In genomic region chr4:70399319-70399718, GRCh38 we compare ENCODE assay signal across 18 cellular contexts. TPM values are rescaled to one million over a fixed set of nuclear protein-coding genes. Genes with fewer than 3 reads are reported as not detected.
DNase-seq lines count a peak whose midpoint lies in the region; ATAC-seq, FAIRE-seq and TF ChIP-seq lines count a peak whose summit lies in the region.
"Had no signal": no experiment of that assay in that cellular context is flagged by ENCODE, and none has a peak within 500 bp of the region (broad histone marks: within the 10 kb centered on the region; RNA-seq: fewer than 3 reads in every experiment).

No MANE protein-coding gene starts in this region.

- ATAC-seq in HG03097 (IDR thresholded peaks at IDR 0.05; ENCODE audit: low FRiP score, unreplicated experiment) (peak; percentile 85), RWPE2 (ENCODE audit: low read depth) (0 out of 3 replicates have a peak, but pooled peaks have one; percentile 58), HG02763 (IDR thresholded peaks at IDR 0.05; ENCODE audit: unreplicated experiment) (no peak)
- ATAC-seq: A549 had no signal

- no peak for TF ChIP-seq CTCF in RWPE2 (IDR thresholded peaks at IDR 0.05; ENCODE audit: poor library complexity, severe bottlenecking)

- H3K4me1 ChIP-seq in RWPE2 (ENCODE audit: insufficient read depth, poor library complexity, severe bottlenecking) = no peaks in the 10 kb centered on the region
- H3K4me1 ChIP-seq: A549 had no signal

- H3K27me3 ChIP-seq in RWPE2 (ENCODE audit: insufficient read depth, poor library complexity, severe bottlenecking) = no peaks in the 10 kb centered on the region

- DNase-seq in Caki2 (ENCODE audit: low read depth) (peak; percentile 10), GM19239 (ENCODE audit: insufficient read length, low spot score) (no peak), RWPE2 (ENCODE audit: low spot score) (no peak), NCI-H2029 (lab: John Stamatoyannopoulos, UW) (no peak), NCI-H510A (lab: John Stamatoyannopoulos, UW) (no peak), ecto neural progenitor cell (ENCODE audit: low spot score) (no peak)
- DNase-seq: CD4-positive, CD25-positive, alpha-beta regulatory T cell; Kasumi-1; mesenchymal stem cell; NCI-H187; NCI-H524 treated with DMSO at 0.1 percent for 48 hours; stimulated activated naive CD4-positive, alpha-beta T cell treated with Interleukin-2 at 50 U/mL for 16 hours had no signal

- no peak overlapping the region for H3K4me3 ChIP-seq in RWPE2 (ENCODE audit: severe bottlenecking)
- H3K4me3 ChIP-seq: A549 had no signal

- in situ Hi-C loops in Caki2 (cut with HindIII; ENCODE audit: low pct_unique_long_range_greater_than_20kb, low sequenced_read_pairs) = no loop called here

- H3K9me3 ChIP-seq in RWPE2 (ENCODE audit: severe bottlenecking) = no peaks in the 10 kb centered on the region
- H3K9me3 ChIP-seq: A549 had no signal

- no peak overlapping the region for H3K27ac ChIP-seq in RWPE2 (ENCODE audit: poor library complexity, severe bottlenecking)
- H3K27ac ChIP-seq: A549 had no signal

- no peaks in the 10 kb centered on the region for H3K36me3 ChIP-seq in RWPE2 (ENCODE audit: low read depth)

- peak; percentile 4 for FAIRE-seq in GM19239 (lab: Jason Lieb, UNC)
- FAIRE-seq: A549, H1 had no signal

RNA-seq across cellular contexts. Expression of gene OPRPN, which starts 1.6 kb away (rescaled TPM):
- not detected in 2 replicates for total RNA-seq in Caki2 (2014; rRNA removed; shearing (Covaris generic); ENCODE audit: low replicate concordance)
- total RNA-seq: CD4-positive, CD25-positive, alpha-beta regulatory T cell; chondrocyte; H1; pulmonary artery endothelial cell had no signal

RNA-seq across cellular contexts. Expression of gene SMR3B, which starts 16.4 kb away (rescaled TPM):
- not detected in 2 replicates for total RNA-seq in Caki2 (2014; rRNA removed; shearing (Covaris generic); ENCODE audit: low replicate concordance)
- total RNA-seq: CD4-positive, CD25-positive, alpha-beta regulatory T cell; chondrocyte; H1; pulmonary artery endothelial cell had no signal

RNA-seq across cellular contexts. Expression of gene SMR3A, which starts 38.8 kb away (rescaled TPM):
- total RNA-seq in Caki2 (2014; rRNA removed; shearing (Covaris generic); ENCODE audit: low replicate concordance) = not detected in 2 replicates
- total RNA-seq: CD4-positive, CD25-positive, alpha-beta regulatory T cell; chondrocyte; H1; pulmonary artery endothelial cell had no signal
